ENCODE assay signal across 8 cellular contexts in genomic region chr1:8702848-8703810, GRCh38.
A peak's percentile ranks its signal among the peaks of the same experiment; 100 is the strongest.
DNase-seq lines count a peak whose midpoint lies in the region; ATAC-seq and TF ChIP-seq lines count a peak whose summit lies in the region.

No MANE protein-coding gene starts in this region.

- no peaks in the 10 kb centered on the region for H3K27me3 Mint-ChIP-seq in Calu3 (ENCODE audit: unreplicated experiment)

- H3K4me1 ChIP-seq in HUES64 (ENCODE audit: insufficient read depth, low read length) (peaks cover 60% of the 10 kb centered on the region), OCI-LY1 (ENCODE audit: insufficient read depth, low read length, severe bottlenecking) (peaks cover 25% of the 10 kb centered on the region), esophagus (ENCODE audit: control insufficient read depth in 2 of 2, insufficient read depth in 2 of 2, low read length in 1 of 2) (peaks cover 2 to 4% of the 10 kb centered on the region in 2 donors), mucosa of descending colon (ENCODE audit: low read depth) (peaks cover 28% of the 10 kb centered on the region)

- no peaks in the 10 kb centered on the region for H3K9me3 Mint-ChIP-seq in Calu3 (ENCODE audit: low read depth, unreplicated experiment)

- no peaks in the 10 kb centered on the region for H3F3A ChIP-seq in OCI-LY1 (ENCODE audit: insufficient read depth, low read length)

- H3K27ac Mint-ChIP-seq in Calu3 (ENCODE audit: unreplicated experiment) = peak overlapping the region; percentile 93

- H3K4me3 ChIP-seq in HUES64 (ENCODE audit: low read length) (peak overlapping the region; percentile 73), OCI-LY1 (ENCODE audit: low read depth, low read length, poor library complexity, severe bottlenecking) (peak overlapping the region; percentile 58), esophagus (ENCODE audit: low read depth in 1 of 2, low read length in 2 of 2) (peak overlapping the region; percentile 63 to 88), mucosa of descending colon (peak overlapping the region; percentile 21)

- H3K4me2 ChIP-seq in OCI-LY1 (ENCODE audit: low read length) = peak overlapping the region; percentile 75

- H3K27me3 ChIP-seq in HUES64 (ENCODE audit: insufficient read depth, low read length) (no peaks in the 10 kb centered on the region), OCI-LY1 (ENCODE audit: insufficient read depth, low read length) (no peaks in the 10 kb centered on the region), esophagus (ENCODE audit: control insufficient read depth in 1 of 2, insufficient read depth in 2 of 2, low read length in 2 of 2) (no peaks in the 10 kb centered on the region)

- no peaks in the 10 kb centered on the region for H3K79me2 ChIP-seq in OCI-LY1 (ENCODE audit: insufficient read depth, low read length)

- DNase-seq in Calu3 (peak; percentile 91), mucosa of descending colon (peak; percentile 93 to 95 (median 93))
- peak; percentile 56 for DNase-seq in activated T-cell treated with anti-CD3 and anti-CD28 coated beads, Interleukin-2, amount 50 U/mL, for 1 hour
- DNase-seq in stimulated activated CD8-positive, alpha-beta memory T cell treated with anti-CD3 and anti-CD28 coated beads, Interleukin-7, amount 100 ng/mL, for 48 hours (ENCODE audit: extremely low read depth in 1 of 2, low read depth in 1 of 2) = peak; percentile 43 to 55

- no peak overlapping the region for H2AFZ ChIP-seq in OCI-LY1 (ENCODE audit: low read length)

- intact Hi-C loops in Calu3 (cut with micrococcal nuclease; ENCODE audit: unreplicated experiment) = loop anchor here (5.0 kb wide), 1 partner anchor 281 kb away; no protein-coding TSS in a partner anchor
- intact Hi-C loops in mucosa of descending colon (cut with DNase I, micrococcal nuclease) = no loop called here

- no peaks in the 10 kb centered on the region for H3K9me3 ChIP-seq in HUES64 (ENCODE audit: insufficient read depth, low read depth, low read length)
- H3K9me3 ChIP-seq in OCI-LY1 (ENCODE audit: low read length) = no peaks in the 10 kb centered on the region
- H3K9me3 ChIP-seq in esophagus (ENCODE audit: control insufficient read depth in 2 of 2, insufficient read depth in 1 of 2, low read depth in 1 of 2, low read length in 1 of 2) = no peaks in the 10 kb centered on the region
- H3K9me3 ChIP-seq in mucosa of descending colon = no peaks in the 10 kb centered on the region

- no peaks in the 10 kb centered on the region for H3K36me3 ChIP-seq in HUES64 (ENCODE audit: insufficient read depth, low read length)
- H3K36me3 ChIP-seq in OCI-LY1 (ENCODE audit: insufficient read depth, low read length) = no peaks in the 10 kb centered on the region
- H3K36me3 ChIP-seq in esophagus (ENCODE audit: control insufficient read depth in 2 of 2, insufficient read depth in 2 of 2, low read length in 1 of 2) = no peaks in the 10 kb centered on the region
- H3K36me3 ChIP-seq in mucosa of descending colon (ENCODE audit: low read depth) = no peaks in the 10 kb centered on the region

- CTCF ChIA-PET in Calu3 (lab: Charles Lee) = no interaction called here

- peak overlapping the region; percentile 89 for H3K27ac ChIP-seq in HUES64 (ENCODE audit: low read depth, low read length)
- no peak overlapping the region for H3K27ac ChIP-seq in OCI-LY1 (ENCODE audit: low read depth, low read length, poor library complexity, severe bottlenecking)
- peak overlapping the region; percentile 82 to 87 for H3K27ac ChIP-seq in esophagus (ENCODE audit: low read depth in 2 of 2, low read length in 1 of 2)

- ATAC-seq in GM21390 (IDR thresholded peaks at IDR 0.05; ENCODE audit: unreplicated experiment) (peak; percentile 74), mucosa of descending colon (peak; percentile 94)

- under 1% methylated on average over 88 of the region's 88 CpGs for WGBS in HUES64
- 1% methylated on average over 59 to 88 of the region's 88 CpGs for WGBS in esophagus, 2 donors

- peaks cover 10% of the 10 kb centered on the region for H3K4me1 Mint-ChIP-seq in Calu3 (ENCODE audit: low read depth, unreplicated experiment)

- peak overlapping the region; percentile 93 for H3K9ac ChIP-seq in HUES64 (ENCODE audit: low read depth, low read length)
- H3K9ac ChIP-seq in OCI-LY1 (ENCODE audit: low read length) = no peak overlapping the region

- no TSS peak for BruUV-seq in Calu3 (replicated peaks; lab: Mats Ljungman, UMichigan)

- peaks cover 26% of the 10 kb centered on the region for H3K36me3 Mint-ChIP-seq in Calu3 (ENCODE audit: insufficient read depth, unreplicated experiment)

- no peak for TF ChIP-seq CTCF in Calu3 (IDR thresholded peaks at IDR 0.05; ENCODE audit: unreplicated experiment)
- no peak for TF ChIP-seq CTCF in OCI-LY1 (IDR thresholded peaks at IDR 0.05; ENCODE audit: low read length)
- TF ChIP-seq CTCF in mucosa of descending colon (IDR thresholded peaks at IDR 0.05) = peak; percentile 15

- H3K4me3 Mint-ChIP-seq in Calu3 (ENCODE audit: low read depth, unreplicated experiment) = peak overlapping the region; percentile 84

- no peaks in the 10 kb centered on the region for H4K20me1 ChIP-seq in OCI-LY1 (ENCODE audit: insufficient read depth, low read length)

- no peaks in the 10 kb centered on the region for H3K9me2 ChIP-seq in OCI-LY1 (ENCODE audit: low read depth, low read length)

Comparison
In these comparisons a context has a peak if more than half of its experiments do, and no peak if none do; other contexts are left out.
1. H3K4me3 ChIP-seq: peak in every context shown above with its lines; median percentile 76 in esophagus; 73 in HUES64; 58 in OCI-LY1; 21 in mucosa of descending colon.